ENCODE assay signal across 9 cellular contexts in genomic region chr5:68534131-68534940, GRCh38.
DNase-seq lines count a peak whose midpoint lies in the region; ATAC-seq and TF ChIP-seq lines count a peak whose summit lies in the region.
"Had no signal": no experiment of that assay in that cellular context is flagged by ENCODE, and none has a peak within 500 bp of the region (broad histone marks: within the 10 kb centered on the region; RNA-seq: fewer than 3 reads in every experiment).

No MANE protein-coding gene starts in this region.

- peaks cover 7% of the 10 kb centered on the region for H3K27me3 Mint-ChIP-seq in MCF 10A (ENCODE audit: insufficient read depth, unreplicated experiment)
- H3K27me3 Mint-ChIP-seq in chondrocyte (ENCODE audit: low read depth), result no peaks in the 10 kb centered on the region
- H3K27me3 Mint-ChIP-seq in CD8-positive, alpha-beta T cell (ENCODE audit: low read depth), result peaks cover 17% of the 10 kb centered on the region

- no peaks in the 10 kb centered on the region for H3K4me1 Mint-ChIP-seq in MCF 10A (ENCODE audit: insufficient read depth, unreplicated experiment)
- peaks cover 53% of the 10 kb centered on the region for H3K4me1 Mint-ChIP-seq in chondrocyte (ENCODE audit: low read depth)
- H3K4me1 Mint-ChIP-seq in CD8-positive, alpha-beta T cell (ENCODE audit: low read depth), result no peaks in the 10 kb centered on the region

- intact Hi-C loops in breast epithelium (cut with DNase I; ENCODE audit: low total_unique reads) (loop anchor here (5.0 kb wide), 1 partner anchor 193 kb away; no protein-coding TSS in a partner anchor), MCF 10A (cut with micrococcal nuclease) (no loop called here)
- intact Hi-C loops in CD8-positive, alpha-beta T cell (cut with DNase I, micrococcal nuclease), result no loop called here

- H3K36me3 Mint-ChIP-seq in MCF 10A (ENCODE audit: insufficient read depth, unreplicated experiment) (peaks cover 6% of the 10 kb centered on the region), chondrocyte (ENCODE audit: low read depth) (no peaks in the 10 kb centered on the region)
- H3K36me3 Mint-ChIP-seq in CD8-positive, alpha-beta T cell, result no peaks in the 10 kb centered on the region

- no peaks in the 10 kb centered on the region for H3K27me3 ChIP-seq in breast epithelium
- no peaks in the 10 kb centered on the region for H3K27me3 ChIP-seq in CD8-positive, alpha-beta T cell (ENCODE audit: insufficient read depth, low read length)

- H3K27ac ChIP-seq in breast epithelium, result peak overlapping the region; percentile 81 to 88
- H3K27ac ChIP-seq in CD8-positive, alpha-beta T cell (ENCODE audit: low read depth, low read length), result no peak overlapping the region

- BruUV-seq in MCF 10A (replicated peaks; lab: Mats Ljungman, UMichigan), result no TSS peak

- peak overlapping the region in 2 of 3 donors; percentile 26 to 49 for H3K4me3 ChIP-seq in breast epithelium
- no peak overlapping the region for H3K4me3 ChIP-seq in CD8-positive, alpha-beta T cell (ENCODE audit: low read depth, low read length)

- H3K36me3 ChIP-seq in breast epithelium, result no peaks in the 10 kb centered on the region
- no peaks in the 10 kb centered on the region for H3K36me3 ChIP-seq in CD8-positive, alpha-beta T cell (ENCODE audit: insufficient read depth, low read length)

- peaks cover 7 to 10% of the 10 kb centered on the region in 2 donors for H3K4me1 ChIP-seq in breast epithelium
- H3K4me1 ChIP-seq in CD8-positive, alpha-beta T cell (ENCODE audit: insufficient read depth, low read length), result no peaks in the 10 kb centered on the region

- POLR2A ChIA-PET in MCF 10A (lab: Yijun Ruan, JAX), result interaction anchor here (0.5 to 0.7 kb wide), 2 partner anchors 18 to 434 kb away, joined by 3 read pairs; no protein-coding TSS in a partner anchor
- POLR2A ChIA-PET in CD8-positive, alpha-beta T cell (lab: Charles Lee), result no interaction called here

- no peak overlapping the region for H3K4me3 Mint-ChIP-seq in MCF 10A (ENCODE audit: unreplicated experiment)
- H3K4me3 Mint-ChIP-seq in chondrocyte (ENCODE audit: unreplicated experiment), result peak overlapping the region; percentile 49
- H3K4me3 Mint-ChIP-seq in CD8-positive, alpha-beta T cell, result no peak overlapping the region

- H3K9me3 ChIP-seq in breast epithelium, result no peaks in the 10 kb centered on the region
- H3K9me3 ChIP-seq in CD8-positive, alpha-beta T cell (ENCODE audit: low read length), result no peaks in the 10 kb centered on the region

- ATAC-seq in omental fat pad (ENCODE audit: low FRiP score) (no peak), GM18868 (IDR thresholded peaks at IDR 0.05; ENCODE audit: unreplicated experiment) (no peak)
- no peak for ATAC-seq in CD8-positive, alpha-beta T cell

- DNase-seq in breast epithelium (ENCODE audit: low spot score in 2 of 2) (no peak), MCF 10A (ENCODE audit: unreplicated experiment) (no peak), chondrocyte (ENCODE audit: low spot score) (no peak), midbrain (lab: John Stamatoyannopoulos, UW) (peak; percentile 75), omental fat pad (ENCODE audit: low spot score) (no peak), GM19240 (ENCODE audit: insufficient read length, low spot score) (no peak)
- DNase-seq in CD8-positive, alpha-beta T cell, result no peak
- DNase-seq: activated naive CD4-positive, alpha-beta T cell had no signal

- no peak overlapping the region for H3K27ac Mint-ChIP-seq in MCF 10A (ENCODE audit: low read depth, unreplicated experiment)
- H3K27ac Mint-ChIP-seq in chondrocyte (ENCODE audit: unreplicated experiment), result peak overlapping the region; percentile 82
- no peak overlapping the region for H3K27ac Mint-ChIP-seq in CD8-positive, alpha-beta T cell

- TF ChIP-seq POLR2A in breast epithelium (IDR thresholded peaks at IDR 0.05), result no peak

- no peaks in the 10 kb centered on the region for H3K9me3 Mint-ChIP-seq in MCF 10A (ENCODE audit: unreplicated experiment)
- H3K9me3 Mint-ChIP-seq in chondrocyte (ENCODE audit: low read depth), result no peaks in the 10 kb centered on the region
- H3K9me3 Mint-ChIP-seq in CD8-positive, alpha-beta T cell, result no peaks in the 10 kb centered on the region

- no peak for TF ChIP-seq CTCF in breast epithelium (IDR thresholded peaks at IDR 0.05)
- TF ChIP-seq CTCF in MCF 10A (IDR thresholded peaks at IDR 0.05; ENCODE audit: unreplicated experiment), result no peak
- TF ChIP-seq CTCF in chondrocyte (IDR thresholded peaks at IDR 0.05), result no peak
- TF ChIP-seq CTCF in omental fat pad (IDR thresholded peaks at IDR 0.05), result no peak
- no peak for TF ChIP-seq CTCF in CD8-positive, alpha-beta T cell (IDR thresholded peaks at IDR 0.05)

- CTCF ChIA-PET in MCF 10A (lab: Yijun Ruan, JAX), result interaction anchor here (0.6 to 0.8 kb wide), 2 partner anchors 10 to 388 kb away, joined by 3 to 6 read pairs; no protein-coding TSS in a partner anchor
- CTCF ChIA-PET in CD8-positive, alpha-beta T cell (lab: Charles Lee), result interaction anchor here (1.0 kb wide), 1 partner anchor 248 kb away, joined by 4 read pairs; no protein-coding TSS in a partner anchor
